Comparison of ENCODE assay signal across 17 cellular contexts in the genomic region with DNA sequence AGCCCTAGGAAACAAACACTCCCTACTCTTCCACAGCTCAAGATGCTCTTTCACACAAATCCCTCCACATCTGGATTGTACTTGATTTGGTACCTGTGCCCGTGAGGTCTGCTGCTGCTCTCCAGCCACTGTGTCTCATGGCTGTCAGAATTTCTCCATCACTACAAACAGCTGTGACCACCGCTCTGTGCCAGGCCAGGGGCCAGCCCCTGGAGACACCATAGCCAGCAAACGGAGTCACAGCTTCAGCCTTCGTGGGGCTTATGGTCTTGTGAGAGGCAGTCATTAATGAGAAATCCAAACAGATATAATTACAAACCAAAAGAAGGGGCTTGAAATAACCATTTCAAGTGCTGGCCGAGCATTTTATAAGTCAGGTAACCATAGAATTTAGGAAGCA.
"Had no signal": no experiment of that assay in that cellular context is flagged by ENCODE, and none has a peak within 500 bp of the region (broad histone marks: within the 10 kb centered on the region; RNA-seq: fewer than 3 reads in every experiment).

No MANE protein-coding gene starts in this region.

- H2AFZ ChIP-seq: neural progenitor cell had no signal

- H3K36me3 ChIP-seq: neural progenitor cell, ovary, thyroid gland, WERI-Rb-1 had no signal

- DNase-seq: effector memory CD8-positive, alpha-beta T cell; foreskin fibroblast; glutamatergic neuron; hypothalamus; islet precursor cell; left lung; naive thymus-derived CD4-positive, alpha-beta T cell; ovary; psoas muscle; spleen; stimulated activated CD4-positive, alpha-beta T cell treated with anti-CD3 and anti-CD28 coated beads, Interleukin-4, amount 100 ng/mL, for 4 hours; stimulated activated naive CD4-positive, alpha-beta T cell; thyroid gland; WERI-Rb-1 had no signal

- H3K27ac ChIP-seq: left lung, neural progenitor cell, ovary, SJSA1, spleen, thyroid gland, WERI-Rb-1 had no signal

- ATAC-seq: effector memory CD8-positive, alpha-beta T cell; left lung; naive thymus-derived CD4-positive, alpha-beta T cell had no signal

- H3K27me3 Mint-ChIP-seq: activated naive CD8-positive, alpha-beta T cell; effector memory CD8-positive, alpha-beta T cell; naive thymus-derived CD4-positive, alpha-beta T cell had no signal

- H3K4me1 ChIP-seq: SJSA1 had no signal

- H3K27ac Mint-ChIP-seq: activated naive CD8-positive, alpha-beta T cell; effector memory CD8-positive, alpha-beta T cell had no signal

- H3K9ac ChIP-seq: neural progenitor cell had no signal

- H3K9me3 ChIP-seq: left lung, ovary, psoas muscle, SJSA1, spleen, thyroid gland had no signal

- H3K4me3 ChIP-seq: left lung, neural progenitor cell, ovary, psoas muscle, SJSA1, spleen, thyroid gland had no signal

- H3K4me3 Mint-ChIP-seq: activated naive CD8-positive, alpha-beta T cell; effector memory CD8-positive, alpha-beta T cell; naive thymus-derived CD4-positive, alpha-beta T cell; neural progenitor cell had no signal

- H3K27me3 ChIP-seq: left lung, neural progenitor cell, ovary, SJSA1, spleen, thyroid gland had no signal

- H3K4me2 ChIP-seq: neural progenitor cell had no signal

- H3K9me3 Mint-ChIP-seq: effector memory CD8-positive, alpha-beta T cell; naive thymus-derived CD4-positive, alpha-beta T cell had no signal
